Comparison of ENCODE assay signal across 22 cellular contexts in the genomic region with DNA sequence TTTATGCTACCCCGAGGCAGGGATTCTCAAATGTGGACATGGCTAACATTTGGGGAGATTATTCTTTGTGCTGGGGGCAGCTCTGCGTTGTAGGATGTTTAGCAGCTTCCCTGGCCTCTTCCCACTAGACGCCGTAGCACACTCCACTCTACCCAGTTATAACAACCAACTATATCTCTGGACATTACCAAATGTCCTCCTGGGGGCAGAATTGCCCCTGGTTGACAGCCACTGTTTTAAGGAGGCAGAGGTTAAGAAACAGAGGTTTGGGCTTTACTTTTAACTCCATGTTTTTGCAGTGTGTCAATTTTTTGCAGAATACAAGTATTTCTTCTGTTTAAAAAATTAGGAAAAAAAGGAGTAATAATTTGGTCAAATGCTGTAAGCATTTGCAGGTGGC. TPM values are rescaled to one million over a fixed set of nuclear protein-coding genes. Genes with fewer than 3 reads are reported as not detected.
"Had no signal": no experiment of that assay in that cellular context is flagged by ENCODE, and none has a peak within 500 bp of the region (broad histone marks: within the 10 kb centered on the region; RNA-seq: fewer than 3 reads in every experiment).

No MANE protein-coding gene starts in this region.

- H3K36me3 Mint-ChIP-seq: activated CD8-positive, alpha-beta memory T cell treated with anti-CD3 and anti-CD28 coated beads, Interleukin-2, amount 10 ng/mL, durations not matched to agents 7 days and 5 days; activated naive CD4-positive, alpha-beta T cell treated with anti-CD3 and anti-CD28 coated beads, Interleukin-2, amount 50 U/mL, for 72 hours; memory B cell; natural killer cell had no signal

- H3K27me3 ChIP-seq: body of pancreas, thyroid gland, vagina had no signal

- H3K4me1 Mint-ChIP-seq: activated CD8-positive, alpha-beta memory T cell treated with anti-CD3 and anti-CD28 coated beads, Interleukin-2, amount 10 ng/mL, durations not matched to agents 7 days and 5 days; memory B cell; natural killer cell had no signal

- H3K4me1 ChIP-seq: body of pancreas had no signal

- H3K4me3 ChIP-seq: body of pancreas, dorsolateral prefrontal cortex, heart left ventricle, smooth muscle cell, thyroid gland, vagina had no signal

- H3K27ac ChIP-seq: body of pancreas, dorsolateral prefrontal cortex, heart left ventricle, thyroid gland, vagina had no signal

- ATAC-seq: activated CD8-positive, alpha-beta memory T cell treated with anti-CD3 and anti-CD28 coated beads, Interleukin-2, amount 10 ng/mL, durations not matched to agents 7 days and 5 days; activated naive CD4-positive, alpha-beta T cell treated with anti-CD3 and anti-CD28 coated beads, Interleukin-2, amount 50 U/mL, for 72 hours; activated T-cell treated with anti-CD3 and anti-CD28 coated beads, Interleukin-2, amount 50 U/mL, for 4 hours; body of pancreas; heart left ventricle; natural killer cell; right cardiac atrium had no signal

- H3K27ac Mint-ChIP-seq: activated CD8-positive, alpha-beta memory T cell treated with anti-CD3 and anti-CD28 coated beads, Interleukin-2, amount 10 ng/mL, durations not matched to agents 7 days and 5 days; activated naive CD4-positive, alpha-beta T cell treated with anti-CD3 and anti-CD28 coated beads, Interleukin-2, amount 50 U/mL, for 72 hours; memory B cell; natural killer cell; progenitor cell of endocrine pancreas had no signal

- H3K9me3 ChIP-seq: body of pancreas, heart left ventricle, thyroid gland, vagina had no signal

- FAIRE-seq: frontal cortex, islet of Langerhans, TTC549 had no signal

- H3K4me3 Mint-ChIP-seq: activated CD8-positive, alpha-beta memory T cell treated with anti-CD3 and anti-CD28 coated beads, Interleukin-2, amount 10 ng/mL, durations not matched to agents 7 days and 5 days; activated T-cell treated with anti-CD3 and anti-CD28 coated beads, Interleukin-2, amount 50 U/mL, for 4 hours; memory B cell; natural killer cell had no signal

- DNase-seq: activated CD4-positive, alpha-beta T cell treated with anti-CD3 and anti-CD28 coated beads, Interleukin-2, amount 50 U/mL, for 4 hours; activated CD4-positive, CD25-positive, alpha-beta regulatory T cell treated with anti-CD3 and anti-CD28 coated beads, Interleukin-2, amount 50 U/mL, for 72 hours; activated CD8-positive, alpha-beta memory T cell treated with anti-CD3 and anti-CD28 coated beads, Interleukin-2, amount 10 ng/mL, durations not matched to agents 7 days and 5 days; activated effector memory CD4-positive, alpha-beta T cell treated with anti-CD3 and anti-CD28 coated beads, Interleukin-2, amount 50 U/mL, for 16 hours; activated T-cell treated with anti-CD3 and anti-CD28 coated beads, Interleukin-2, amount 50 U/mL, for 4 hours; amniotic stem cell; body of pancreas; cerebellar nuclear complex; dorsolateral prefrontal cortex; heart left ventricle; natural killer cell; nucleus accumbens; right cardiac atrium; thyroid gland had no signal

- H3K4me2 ChIP-seq: smooth muscle cell had no signal

- H3K9me3 Mint-ChIP-seq: activated naive CD4-positive, alpha-beta T cell treated with anti-CD3 and anti-CD28 coated beads, Interleukin-2, amount 50 U/mL, for 72 hours; activated T-cell treated with anti-CD3 and anti-CD28 coated beads, Interleukin-2, amount 50 U/mL, for 4 hours; memory B cell; natural killer cell had no signal

- H3K36me3 ChIP-seq: heart left ventricle, thyroid gland, vagina had no signal

RNA-seq across cellular contexts. Expression of gene BMP6, which starts 56.2 kb away (rescaled TPM):
- total RNA-seq: activated CD8-positive, alpha-beta memory T cell treated with anti-CD3 and anti-CD28 coated beads, Interleukin-2, amount 10 ng/mL, durations not matched to agents 7 days and 5 days; activated naive CD4-positive, alpha-beta T cell treated with anti-CD3 and anti-CD28 coated beads, Interleukin-2, amount 50 U/mL, for 72 hours; activated T-cell treated with anti-CD3 and anti-CD28 coated beads, Interleukin-2, amount 50 U/mL, for 4 hours had no signal
